Comparison of ENCODE assay signal across 8 cellular contexts in genomic region chr10:73920084-73920483, GRCh38. TPM values are rescaled to one million over a fixed set of nuclear protein-coding genes. Genes with fewer than 3 reads are reported as not detected.
DNase-seq lines count a peak whose midpoint lies in the region; ATAC-seq and TF ChIP-seq lines count a peak whose summit lies in the region.

No MANE protein-coding gene starts in this region.

- peak overlapping the region; percentile 31 to 83 (median 60) for H3K27ac ChIP-seq in heart left ventricle
- peak overlapping the region; percentile 65 for H3K27ac ChIP-seq in subcutaneous abdominal adipose tissue (ENCODE audit: low read depth, low read length)

- peaks cover 28% of the 10 kb centered on the region for H3K4me1 Mint-ChIP-seq in stimulated activated naive CD8-positive, alpha-beta T cell treated with anti-CD3 and anti-CD28 coated beads, Interleukin-15, amount 100 ng/mL, for 72 hours

- peaks cover 0 to 12% (median 0%) of the 10 kb centered on the region in 12 donors for H3K9me3 ChIP-seq in heart left ventricle
- H3K9me3 ChIP-seq in subcutaneous abdominal adipose tissue (ENCODE audit: control insufficient read depth in 5 of 5, low read length in 5 of 5), result no peaks in the 10 kb centered on the region

- peaks cover 52% of the 10 kb centered on the region for H3K27me3 Mint-ChIP-seq in stimulated activated naive CD8-positive, alpha-beta T cell treated with anti-CD3 and anti-CD28 coated beads, Interleukin-15, amount 100 ng/mL, for 72 hours

- peaks cover 0 to 8% of the 10 kb centered on the region in 2 donors for H3K9me3 Mint-ChIP-seq in stimulated activated naive CD8-positive, alpha-beta T cell treated with anti-CD3 and anti-CD28 coated beads, Interleukin-15, amount 100 ng/mL, for 72 hours

- H3K27ac Mint-ChIP-seq in stimulated activated naive CD8-positive, alpha-beta T cell treated with anti-CD3 and anti-CD28 coated beads, Interleukin-15, amount 100 ng/mL, for 72 hours, result no peak overlapping the region

- peaks cover 0 to 25% (median 12%) of the 10 kb centered on the region in 9 donors for H3K36me3 ChIP-seq in heart left ventricle
- H3K36me3 ChIP-seq in subcutaneous abdominal adipose tissue (ENCODE audit: control insufficient read depth in 5 of 5, insufficient read depth in 5 of 5, low read length in 5 of 5), result peaks cover 0 to 18% (median 13%) of the 10 kb centered on the region in 5 donors

- TF ChIP-seq POLR2A in Raji (IDR thresholded peaks at IDR 0.05; ENCODE audit: insufficient read depth, low read depth, low read length), result peak; percentile 49; the same call in 1 of the 2 replicates
- TF ChIP-seq POLR2A in heart left ventricle (IDR thresholded peaks at IDR 0.05), result no peak

- ATAC-seq in GM21529 (IDR thresholded peaks at IDR 0.05; ENCODE audit: unreplicated experiment) (peak; percentile 55), heart left ventricle (peak; percentile 30 to 88 (median 82)), HG03280 (IDR thresholded peaks at IDR 0.05; ENCODE audit: unreplicated experiment) (no peak)
- no peak for ATAC-seq in stimulated activated naive CD8-positive, alpha-beta T cell treated with anti-CD3 and anti-CD28 coated beads, Interleukin-15, amount 100 ng/mL, for 72 hours

- no peak for TF ChIP-seq CTCF in heart left ventricle (IDR thresholded peaks at IDR 0.05)

- DNase-seq in heart left ventricle (peak; percentile 43 to 65 (median 58)), mesenteric fat pad (ENCODE audit: low spot score) (no peak), EL (no peak)
- no peak for DNase-seq in stimulated activated naive CD8-positive, alpha-beta T cell treated with anti-CD3 and anti-CD28 coated beads, Interleukin-15, amount 100 ng/mL, for 72 hours

- intact Hi-C loops in heart left ventricle (cut with DNase I), result no loop called here

- H3K9ac ChIP-seq in subcutaneous abdominal adipose tissue (ENCODE audit: low read length in 5 of 5), result peak overlapping the region in 1 of 5 donors; percentile 61

- H3K4me3 ChIP-seq in heart left ventricle (no peak overlapping the region), subcutaneous abdominal adipose tissue (ENCODE audit: low read depth in 1 of 5, low read length in 5 of 5) (peak overlapping the region in 2 of 5 donors; percentile 16 to 17)

- H3K4me3 Mint-ChIP-seq in stimulated activated naive CD8-positive, alpha-beta T cell treated with anti-CD3 and anti-CD28 coated beads, Interleukin-15, amount 100 ng/mL, for 72 hours, result no peak overlapping the region

- H3K4me1 ChIP-seq in heart left ventricle, result peaks cover 0 to 37% (median 12%) of the 10 kb centered on the region in 12 donors
- H3K4me1 ChIP-seq in subcutaneous abdominal adipose tissue (ENCODE audit: control insufficient read depth in 5 of 5, insufficient read depth in 5 of 5, low read length in 5 of 5), result peaks cover 8 to 37% (median 34%) of the 10 kb centered on the region in 5 donors

- H3K27me3 ChIP-seq in heart left ventricle (no peaks in the 10 kb centered on the region), subcutaneous abdominal adipose tissue (ENCODE audit: control insufficient read depth in 5 of 5, insufficient read depth in 4 of 5, low read length in 5 of 5) (no peaks in the 10 kb centered on the region)

- 37 to 49% (median 43%) methylated on average over 4 of the region's 4 CpGs for WGBS in heart left ventricle, 4 donors

RNA-seq across cellular contexts. Expression of gene PLAU, which starts 9.2 kb away (rescaled TPM):
- total RNA-seq in heart left ventricle, result 10 to 100 TPM in 5 of 9 donors, 1 to 10 TPM in 4; 7.8 to 68.1 (median 10.3) TPM
- polyA plus RNA-seq in heart left ventricle, result 10 to 100 TPM in 1 of 2 donors, 1 to 10 TPM in 1; 3.3 to 11.8 TPM
- 64.7 TPM for total RNA-seq in mesenteric fat pad

RNA-seq across cellular contexts. Expression of gene CAMK2G, which starts 45.7 kb away (rescaled TPM):
- total RNA-seq in heart left ventricle (10 to 100 TPM; 10.4 to 18.6 (median 14.7) TPM), mesenteric fat pad (24.2 TPM)
- 10 to 100 TPM in 1 of 2 donors, 1 to 10 TPM in 1; 8.0 to 11.3 TPM for polyA plus RNA-seq in heart left ventricle

Comparison
In these comparisons a context has a peak if more than half of its experiments do, and no peak if none do; other contexts are left out.
1. ATAC-seq: peak in GM21529 (single experiment) and heart left ventricle (4 of 4); none in stimulated activated naive CD8-positive, alpha-beta T cell treated with anti-CD3 and anti-CD28 coated beads, Interleukin-15, amount 100 ng/mL, for 72 hours (single experiment) and HG03280 (single experiment).
2. DNase-seq: peak in heart left ventricle (5 of 5); none in mesenteric fat pad (single experiment), EL (single experiment) and stimulated activated naive CD8-positive, alpha-beta T cell treated with anti-CD3 and anti-CD28 coated beads, Interleukin-15, amount 100 ng/mL, for 72 hours (0 of 2).